Comparison of ENCODE assay signal across 9 cellular contexts in genomic region chr11:6353367-6353987, GRCh38. TPM values are rescaled to one million over a fixed set of nuclear protein-coding genes. Genes with fewer than 3 reads are reported as not detected.
DNase-seq lines count a peak whose midpoint lies in the region; ATAC-seq, FAIRE-seq and TF ChIP-seq lines count a peak whose summit lies in the region.
"Had no signal": no experiment of that assay in that cellular context is flagged by ENCODE, and none has a peak within 500 bp of the region (broad histone marks: within the 10 kb centered on the region; RNA-seq: fewer than 3 reads in every experiment).

No MANE protein-coding gene starts in this region.

- no peaks in the 10 kb centered on the region for H3K9me3 Mint-ChIP-seq in neural progenitor cell
- H3K9me3 Mint-ChIP-seq: T-helper 1 cell treated with Interleukin-12 subunit alpha and Interleukin-12 subunit beta and Interleukin-4 antibody, amounts not matched to agents 30 μg/mL and 1 μg/mL, for 36 hours had no signal

- peak overlapping the region; percentile 44 for H3K4me2 ChIP-seq in OCI-LY3 (ENCODE audit: low read length)
- no peak overlapping the region for H3K4me2 ChIP-seq in fibroblast of lung (ENCODE audit: extremely low read depth, insufficient read depth, low read length)
- H3K4me2 ChIP-seq in neural progenitor cell: no peak overlapping the region

- WGBS in tibial nerve, 2 donors: 6 to 7% methylated on average over 5 of the region's 5 CpGs

- no peaks in the 10 kb centered on the region for H3K9me3 ChIP-seq in OCI-LY3 (ENCODE audit: insufficient read depth, low read length)
- H3K9me3 ChIP-seq in fibroblast of lung (ENCODE audit: control insufficient read depth, insufficient read depth, low read depth, low read length): no peaks in the 10 kb centered on the region
- no peaks in the 10 kb centered on the region for H3K9me3 ChIP-seq in neural progenitor cell (ENCODE audit: low read depth)
- H3K9me3 ChIP-seq in tibial nerve: no peaks in the 10 kb centered on the region

- no peak overlapping the region for H3K4me3 Mint-ChIP-seq in neural progenitor cell
- H3K4me3 Mint-ChIP-seq: T-helper 1 cell treated with Interleukin-12 subunit alpha and Interleukin-12 subunit beta and Interleukin-4 antibody, amounts not matched to agents 30 μg/mL and 1 μg/mL, for 36 hours had no signal

- H3K27ac ChIP-seq in OCI-LY3 (ENCODE audit: low read length) (no peak overlapping the region), fibroblast of lung (ENCODE audit: insufficient read depth, low read length) (no peak overlapping the region), neural progenitor cell (no peak overlapping the region), tibial nerve (no peak overlapping the region)

- TF ChIP-seq CTCF in D721Med (IDR thresholded peaks at IDR 0.05; ENCODE audit: insufficient read depth, missing control alignments) (peak; percentile 89), OCI-LY3 (IDR thresholded peaks at IDR 0.05; ENCODE audit: low read depth, low read length) (peak; percentile 99), fibroblast of lung (conservative IDR thresholded peaks at IDR 0.05 in 1 of 2, IDR thresholded peaks at IDR 0.05 in 1 of 2; ENCODE audit: low read depth in 1 of 2, low read length in 2 of 2) (peak; percentile 90 to 99), neural progenitor cell (IDR thresholded peaks at IDR 0.05) (peak; percentile 96), tibial nerve (IDR thresholded peaks at IDR 0.05) (peak; percentile 88 to 98 (median 93))

- H3K27me3 ChIP-seq in OCI-LY3 (ENCODE audit: low read depth, low read length) (peaks cover 27% of the 10 kb centered on the region; the same call in 1 of the 2 replicates), fibroblast of lung (ENCODE audit: control insufficient read depth, insufficient read depth, low read length) (no peaks in the 10 kb centered on the region), neural progenitor cell (no peaks in the 10 kb centered on the region), tibial nerve (no peaks in the 10 kb centered on the region)

- H3K4me3 ChIP-seq in OCI-LY3 (ENCODE audit: low read length): no peak overlapping the region
- H3K4me3 ChIP-seq in fibroblast of lung (replicated peaks in 1 of 4; ENCODE audit: control extremely low read depth in 1 of 4, insufficient read depth in 1 of 4, low read depth in 3 of 4, low read length in 4 of 4): no peak overlapping the region
- H3K4me3 ChIP-seq in neural progenitor cell: no peak overlapping the region
- H3K4me3 ChIP-seq in tibial nerve: no peak overlapping the region

- no peaks in the 10 kb centered on the region for H4K20me1 ChIP-seq in OCI-LY3 (ENCODE audit: insufficient read depth, low read length)
- H4K20me1 ChIP-seq in fibroblast of lung (ENCODE audit: control insufficient read depth, extremely low read depth, insufficient read depth, low read length): no peaks in the 10 kb centered on the region
- H4K20me1 ChIP-seq in neural progenitor cell (ENCODE audit: low read depth): no peaks in the 10 kb centered on the region

- no peaks in the 10 kb centered on the region for H3K36me3 Mint-ChIP-seq in neural progenitor cell

- H3K27ac Mint-ChIP-seq in neural progenitor cell: no peak overlapping the region
- H3K27ac Mint-ChIP-seq: T-helper 1 cell treated with Interleukin-12 subunit alpha and Interleukin-12 subunit beta and Interleukin-4 antibody, amounts not matched to agents 30 μg/mL and 1 μg/mL, for 36 hours had no signal

- no peak for TF ChIP-seq POLR2A in tibial nerve (IDR thresholded peaks at IDR 0.05)

- H3K4me1 ChIP-seq in OCI-LY3 (ENCODE audit: low read length) (no peaks in the 10 kb centered on the region), fibroblast of lung (ENCODE audit: control insufficient read depth, extremely low read depth, insufficient read depth, low read length) (peaks cover 14% of the 10 kb centered on the region), neural progenitor cell (no peaks in the 10 kb centered on the region), tibial nerve (peaks cover 0 to 25% (median 0%) of the 10 kb centered on the region in 4 donors)

- no peak overlapping the region for H3K9ac ChIP-seq in OCI-LY3 (ENCODE audit: low read length)
- no peak overlapping the region for H3K9ac ChIP-seq in fibroblast of lung (ENCODE audit: insufficient read depth, low read length)
- no peak overlapping the region for H3K9ac ChIP-seq in neural progenitor cell

- no peaks in the 10 kb centered on the region for H3F3A ChIP-seq in neural progenitor cell (ENCODE audit: low read depth)

- H3K27me3 Mint-ChIP-seq in neural progenitor cell (ENCODE audit: insufficient read depth, low read depth): peaks cover 3% of the 10 kb centered on the region

- no peak for FAIRE-seq in D721Med (lab: Jason Lieb, UNC)

- peak in 1 of 2 donors; percentile 59 for TF ChIP-seq EP300 in tibial nerve (IDR thresholded peaks at IDR 0.05)

- H3K4me1 Mint-ChIP-seq in neural progenitor cell: peaks cover 6% of the 10 kb centered on the region

- ATAC-seq in GM21360 (IDR thresholded peaks at IDR 0.05; ENCODE audit: unreplicated experiment): peak; percentile 75

- H3K79me2 ChIP-seq in OCI-LY3 (ENCODE audit: low read length) (no peaks in the 10 kb centered on the region), fibroblast of lung (ENCODE audit: control insufficient read depth, insufficient read depth, low read length) (no peaks in the 10 kb centered on the region), neural progenitor cell (ENCODE audit: low read depth) (no peaks in the 10 kb centered on the region)

- no peak for DNase-seq in D721Med (ENCODE audit: insufficient read length, low spot score)
- DNase-seq in HT-29 (ENCODE audit: low spot score): peak; percentile 92
- DNase-seq in activated T-cell treated with anti-CD3 and anti-CD28 coated beads for 48 hours (ENCODE audit: low read depth): peak; percentile 45
- peak; percentile 23 to 53 for DNase-seq in fibroblast of lung (ENCODE audit: low read depth in 2 of 2)
- DNase-seq in neural progenitor cell (ENCODE audit: low spot score): peak; percentile 76
- DNase-seq in tibial nerve (ENCODE audit: low spot score in 2 of 2): peak; percentile 21 to 70

- H3K36me3 ChIP-seq in OCI-LY3 (replicated peaks; ENCODE audit: low read depth, low read length): no peaks in the 10 kb centered on the region
- H3K36me3 ChIP-seq in fibroblast of lung (ENCODE audit: control insufficient read depth, insufficient read depth, low read length): no peaks in the 10 kb centered on the region
- H3K36me3 ChIP-seq in neural progenitor cell: no peaks in the 10 kb centered on the region
- no peaks in the 10 kb centered on the region for H3K36me3 ChIP-seq in tibial nerve

- H2AFZ ChIP-seq in OCI-LY3 (ENCODE audit: low read depth, low read length) (peak overlapping the region; percentile 93), fibroblast of lung (ENCODE audit: low read length) (peak overlapping the region; percentile 57), neural progenitor cell (replicated peaks) (no peak overlapping the region)

RNA-seq across cellular contexts. Expression of gene CAVIN3, which starts 33.2 kb away (rescaled TPM):
- total RNA-seq in HT-29 (2014; rRNA removed; shearing (Covaris generic)): 1.6 TPM in 1 of 2 replicates, not detected in the other
- total RNA-seq in fibroblast of lung (87.9 and 92.5 TPM in 2 replicates), neural progenitor cell (ENCODE audit: low replicate concordance) (2.9 and 12.2 TPM in 2 replicates), tibial nerve (100 to 1,000 TPM; 270 to 598 (median 556) TPM)
- polyA plus RNA-seq in fibroblast of lung: 50.9 and 81.0 TPM in 2 replicates
- 148 and 266 TPM in 2 replicates for polyA plus RNA-seq in fibroblast of lung (2012)
- polyA minus RNA-seq in fibroblast of lung (ENCODE audit: low replicate concordance): 20.1 and 23.3 TPM in 2 replicates

RNA-seq across cellular contexts. Expression of gene SMPD1, which starts 36.8 kb away (rescaled TPM):
- 3.1 and 4.4 TPM in 2 replicates for total RNA-seq in HT-29 (2014; rRNA removed; shearing (Covaris generic))
- total RNA-seq in fibroblast of lung (33.9 and 52.2 TPM in 2 replicates), neural progenitor cell (ENCODE audit: low replicate concordance) (9.4 and 11.3 TPM in 2 replicates), tibial nerve (10 to 100 TPM; 23.1 to 39.8 (median 30.3) TPM)
- 74.9 and 97.9 TPM in 2 replicates for polyA plus RNA-seq in fibroblast of lung
- polyA plus RNA-seq in fibroblast of lung (2012): 87.8 and 110 TPM in 2 replicates
- 101 and 133 TPM in 2 replicates for polyA minus RNA-seq in fibroblast of lung (ENCODE audit: low replicate concordance)
